8 cellular contexts compared by ENCODE assay signal in the genomic region with DNA sequence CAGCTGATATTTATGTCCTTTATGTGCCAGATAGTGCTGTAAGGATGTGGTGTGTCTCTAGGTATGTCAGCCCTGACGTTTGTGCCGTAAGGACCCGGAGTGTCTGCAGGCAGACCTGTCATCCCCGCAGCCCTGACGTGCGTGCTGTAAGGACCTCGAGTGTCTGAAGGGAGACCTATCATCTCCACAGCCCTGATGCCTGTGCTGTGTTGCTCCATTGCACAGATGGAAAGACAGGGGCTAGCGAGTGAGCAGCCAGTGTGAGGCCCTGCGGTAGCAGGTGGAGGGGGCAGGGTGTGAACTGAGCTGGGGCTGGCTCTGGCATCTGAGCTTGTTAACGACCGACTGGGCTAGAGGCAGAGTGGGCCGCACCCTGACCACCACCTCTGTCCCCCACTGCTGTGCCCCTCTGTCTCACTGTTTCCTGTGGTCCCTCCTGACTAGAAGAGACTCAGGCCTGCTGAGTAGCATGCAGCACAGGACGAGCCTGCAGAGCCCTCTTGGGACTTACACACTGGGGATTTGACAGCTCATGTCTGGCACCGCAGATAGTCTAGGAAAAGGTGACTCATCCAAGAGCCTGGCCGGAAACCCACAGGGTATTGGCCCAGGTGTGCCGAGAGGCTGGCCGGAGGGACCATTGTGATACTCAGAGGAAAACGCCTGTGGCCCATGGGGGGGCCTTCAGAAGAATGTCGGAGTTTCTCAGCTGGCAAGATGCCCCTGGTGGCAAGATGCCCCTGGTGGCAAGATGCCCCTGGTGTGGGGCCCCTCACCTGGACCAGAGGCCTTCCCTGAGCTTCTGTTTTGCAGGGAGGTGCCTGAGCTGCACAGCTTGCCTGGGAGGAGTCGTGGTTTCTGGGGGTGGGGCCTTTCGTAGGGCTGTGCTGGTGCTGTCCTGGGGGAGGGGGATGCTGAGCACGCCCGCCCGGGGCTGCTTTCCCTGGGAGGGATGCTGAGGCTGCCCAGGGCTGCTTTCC. TPM values are rescaled to one million over a fixed set of nuclear protein-coding genes. Genes with fewer than 3 reads are reported as not detected.
A peak's percentile ranks its signal among the peaks of the same experiment; 100 is the strongest.
DNase-seq lines count a peak whose midpoint lies in the region; ATAC-seq and TF ChIP-seq lines count a peak whose summit lies in the region.

No MANE protein-coding gene starts in this region.

- H3K27me3 ChIP-seq in foreskin keratinocyte: no peaks in the 10 kb centered on the region

- DNase-seq in AG08396 (ENCODE audit: low spot score) (peak; percentile 76), NCI-H226 (peak; percentile 74), foreskin keratinocyte (peak; percentile 90 to 94), sciatic nerve (ENCODE audit: low spot score) (no peak), NCI-H1092 treated with DMSO at 0.1 percent for 48 hours (lab: John Stamatoyannopoulos, UW) (no peak)
- DNase-seq in activated T-cell treated with anti-CD3 and anti-CD28 coated beads, Interleukin-2, amount 50 U/mL, for 1 hour: peak; percentile 57

- TF ChIP-seq CTCF in foreskin keratinocyte (conservative IDR thresholded peaks at IDR 0.05): peak; percentile 21

- ATAC-seq in GM18517 (IDR thresholded peaks at IDR 0.05; ENCODE audit: unreplicated experiment): peak; percentile 82
- peak; percentile 65 for ATAC-seq in HG02943 (IDR thresholded peaks at IDR 0.05; ENCODE audit: low read depth, unreplicated experiment)
- ATAC-seq in foreskin keratinocyte: peak; percentile 95
- peak; percentile 7 for ATAC-seq in sciatic nerve

- intact Hi-C loops in sciatic nerve (cut with DNase I): no loop called here

- peak overlapping the region; percentile 10 for H3K27ac ChIP-seq in foreskin keratinocyte

- peaks cover 4% of the 10 kb centered on the region for H3K4me1 ChIP-seq in foreskin keratinocyte

RNA-seq across cellular contexts. Expression of a gene that starts 34.3 kb away (rescaled TPM):
- total RNA-seq in foreskin keratinocyte (16.2 and 16.7 TPM in 2 replicates), sciatic nerve (54.3 TPM)
- polyA plus RNA-seq in foreskin keratinocyte: 8.8 and 10.6 TPM in 2 replicates

Comparison
In these comparisons a context has a peak if more than half of its experiments do, and no peak if none do; other contexts are left out.
1. DNase-seq: peak in AG08396 (single experiment), NCI-H226 (single experiment), activated T-cell treated with anti-CD3 and anti-CD28 coated beads, Interleukin-2, amount 50 U/mL, for 1 hour (single experiment) and foreskin keratinocyte (2 of 2); none in sciatic nerve (single experiment) and NCI-H1092 treated with DMSO at 0.1 percent for 48 hours (single experiment).
2. ATAC-seq: peak in every context shown above with its lines; median percentile 95 in foreskin keratinocyte; 82 in GM18517; 65 in HG02943; 7 in sciatic nerve.